In the genomic region with DNA sequence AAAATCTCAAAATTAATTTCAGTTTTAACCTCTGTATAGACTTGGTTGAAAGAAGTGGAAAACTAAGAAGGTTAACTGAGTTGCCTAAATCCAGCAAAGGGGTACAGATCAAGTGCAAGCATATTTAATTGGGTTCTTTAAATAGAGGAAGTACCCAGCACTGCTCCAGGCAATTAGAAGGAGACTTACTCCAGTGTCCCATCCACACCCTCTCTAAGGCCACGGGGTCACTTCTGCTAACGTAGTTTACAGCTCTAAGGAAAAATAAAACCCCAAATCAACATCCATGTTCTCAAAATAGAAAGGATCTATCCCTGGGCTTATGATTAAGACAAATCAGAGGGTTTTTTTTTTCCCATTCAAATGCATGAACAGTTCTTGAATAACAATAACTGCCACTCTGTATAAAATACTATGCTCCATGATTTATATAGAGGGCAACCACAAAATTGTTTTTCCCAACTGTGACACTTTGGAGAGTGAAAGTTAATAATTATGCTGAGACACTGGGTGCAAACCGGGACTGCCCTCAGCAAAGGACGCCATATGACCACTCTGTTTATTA, we compare ENCODE assay signal across 11 cellular contexts. TPM values are rescaled to one million over a fixed set of nuclear protein-coding genes. Genes with fewer than 3 reads are reported as not detected.
DNase-seq lines count a peak whose midpoint lies in the region; ATAC-seq and TF ChIP-seq lines count a peak whose summit lies in the region.
"Had no signal": no experiment of that assay in that cellular context is flagged by ENCODE, and none has a peak within 500 bp of the region (broad histone marks: within the 10 kb centered on the region; RNA-seq: fewer than 3 reads in every experiment).

No MANE protein-coding gene starts in this region.

- H3K27ac ChIP-seq in upper lobe of right lung = no peak overlapping the region
- H3K27ac ChIP-seq: prostate gland had no signal

- no peaks in the 10 kb centered on the region for H3K36me3 ChIP-seq in upper lobe of right lung
- H3K36me3 ChIP-seq: prostate gland had no signal

- H3K27me3 ChIP-seq in upper lobe of right lung = no peaks in the 10 kb centered on the region

- ATAC-seq in natural killer cell treated with Interleukin-12 subunit alpha and Interleukin-12 subunit beta and Interleukin-15 and Interleukin-18, amount 100 ng/mL, for 72 hours = no peak
- ATAC-seq in natural killer cell = no peak
- no peak for ATAC-seq in T-helper 17 cell
- peak; percentile 31 for ATAC-seq in left lobe of liver
- ATAC-seq in upper lobe of right lung = peak; percentile 76
- ATAC-seq in GM18861 (IDR thresholded peaks at IDR 0.05; ENCODE audit: unreplicated experiment) = no peak

- no peaks in the 10 kb centered on the region for H3K36me3 Mint-ChIP-seq in natural killer cell treated with Interleukin-12 subunit alpha and Interleukin-12 subunit beta and Interleukin-15 and Interleukin-18, amount 100 ng/mL, for 72 hours
- H3K36me3 Mint-ChIP-seq in natural killer cell (no peaks in the 10 kb centered on the region), T-helper 17 cell (ENCODE audit: low read depth) (peaks cover 2% of the 10 kb centered on the region)

- H3K4me3 Mint-ChIP-seq in natural killer cell treated with Interleukin-12 subunit alpha and Interleukin-12 subunit beta and Interleukin-15 and Interleukin-18, amount 100 ng/mL, for 72 hours = peak overlapping the region; percentile 42
- H3K4me3 Mint-ChIP-seq in natural killer cell = no peak overlapping the region
- H3K4me3 Mint-ChIP-seq in T-helper 17 cell = peak overlapping the region; percentile 85

- H3K27me3 Mint-ChIP-seq in natural killer cell treated with Interleukin-12 subunit alpha and Interleukin-12 subunit beta and Interleukin-15 and Interleukin-18, amount 100 ng/mL, for 72 hours = peaks cover 0 to 7% of the 10 kb centered on the region in 2 donors
- peaks cover 3 to 20% of the 10 kb centered on the region in 2 donors for H3K27me3 Mint-ChIP-seq in natural killer cell (ENCODE audit: low read depth in 2 of 2)
- no peaks in the 10 kb centered on the region for H3K27me3 Mint-ChIP-seq in T-helper 17 cell

- peaks cover 9 to 20% of the 10 kb centered on the region in 2 donors for H3K4me1 Mint-ChIP-seq in natural killer cell treated with Interleukin-12 subunit alpha and Interleukin-12 subunit beta and Interleukin-15 and Interleukin-18, amount 100 ng/mL, for 72 hours (ENCODE audit: low read depth in 2 of 2)
- peaks cover 19 to 24% of the 10 kb centered on the region in 2 donors for H3K4me1 Mint-ChIP-seq in natural killer cell
- peaks cover 60% of the 10 kb centered on the region for H3K4me1 Mint-ChIP-seq in T-helper 17 cell

- H3K27ac Mint-ChIP-seq in natural killer cell treated with Interleukin-12 subunit alpha and Interleukin-12 subunit beta and Interleukin-15 and Interleukin-18, amount 100 ng/mL, for 72 hours = peak overlapping the region; percentile 2 to 3
- H3K27ac Mint-ChIP-seq in natural killer cell = peak overlapping the region in 1 of 2 donors; percentile 50
- H3K27ac Mint-ChIP-seq in T-helper 17 cell = peak overlapping the region; percentile 81

- H3K4me1 ChIP-seq in upper lobe of right lung = peaks cover 10% of the 10 kb centered on the region

- no peak for TF ChIP-seq CTCF in natural killer cell (IDR thresholded peaks at IDR 0.05)
- TF ChIP-seq CTCF in upper lobe of right lung (IDR thresholded peaks at IDR 0.05) = no peak

- intact Hi-C loops in natural killer cell (cut with micrococcal nuclease) (loop anchor here (10.0 kb wide), 1 partner anchor 279 kb away; a partner anchor contains a TSS), upper lobe of right lung (cut with DNase I) (no loop called here)

- no peak overlapping the region for H3K4me3 ChIP-seq in upper lobe of right lung
- H3K4me3 ChIP-seq: prostate gland had no signal

- H3K9me3 ChIP-seq in T-helper 17 cell (ENCODE audit: control insufficient read depth, low read length, poor library complexity, severe bottlenecking) (no peaks in the 10 kb centered on the region), upper lobe of right lung (no peaks in the 10 kb centered on the region)
- H3K9me3 ChIP-seq: prostate gland had no signal

- no peaks in the 10 kb centered on the region for H3K9me3 Mint-ChIP-seq in natural killer cell treated with Interleukin-12 subunit alpha and Interleukin-12 subunit beta and Interleukin-15 and Interleukin-18, amount 100 ng/mL, for 72 hours
- H3K9me3 Mint-ChIP-seq in natural killer cell = no peaks in the 10 kb centered on the region

- DNase-seq in natural killer cell treated with Interleukin-12 subunit alpha and Interleukin-12 subunit beta and Interleukin-15 and Interleukin-18, amount 100 ng/mL, for 72 hours (ENCODE audit: low spot score) = no peak
- DNase-seq in natural killer cell (no peak), T-helper 17 cell (no peak), left lobe of liver (ENCODE audit: low spot score) (no peak), upper lobe of right lung (no peak), NCI-H1436 (lab: John Stamatoyannopoulos, UW) (no peak), RKO (ENCODE audit: low spot score) (no peak)
- DNase-seq: C1 segment of cervical spinal cord, SHP77 treated with DMSO at 0.1 percent for 48 hours had no signal

RNA-seq across cellular contexts. Expression of a gene that starts 4.6 kb away (rescaled TPM):
- total RNA-seq in natural killer cell treated with Interleukin-12 subunit alpha and Interleukin-12 subunit beta and Interleukin-15 and Interleukin-18, amount 100 ng/mL, for 72 hours = 1 to 10 TPM; 1.5 to 6.1 TPM
- total RNA-seq in natural killer cell = 10 to 100 TPM; 25.1 to 52.1 (median 27.4) TPM
- 10 to 100 TPM; 46.3 to 68.8 TPM for total RNA-seq in T-helper 17 cell
- total RNA-seq in left lobe of liver = 15.1 TPM
- total RNA-seq in upper lobe of right lung = 76.6 TPM

Comparison
In these comparisons a context has a peak if more than half of its experiments do, and no peak if none do; other contexts are left out.
1. ATAC-seq: peak in left lobe of liver (single experiment) and upper lobe of right lung (single experiment); none in natural killer cell treated with Interleukin-12 subunit alpha and Interleukin-12 subunit beta and Interleukin-15 and Interleukin-18, amount 100 ng/mL, for 72 hours (0 of 2), natural killer cell (0 of 3), T-helper 17 cell (single experiment) and GM18861 (single experiment).